In the genomic region with DNA sequence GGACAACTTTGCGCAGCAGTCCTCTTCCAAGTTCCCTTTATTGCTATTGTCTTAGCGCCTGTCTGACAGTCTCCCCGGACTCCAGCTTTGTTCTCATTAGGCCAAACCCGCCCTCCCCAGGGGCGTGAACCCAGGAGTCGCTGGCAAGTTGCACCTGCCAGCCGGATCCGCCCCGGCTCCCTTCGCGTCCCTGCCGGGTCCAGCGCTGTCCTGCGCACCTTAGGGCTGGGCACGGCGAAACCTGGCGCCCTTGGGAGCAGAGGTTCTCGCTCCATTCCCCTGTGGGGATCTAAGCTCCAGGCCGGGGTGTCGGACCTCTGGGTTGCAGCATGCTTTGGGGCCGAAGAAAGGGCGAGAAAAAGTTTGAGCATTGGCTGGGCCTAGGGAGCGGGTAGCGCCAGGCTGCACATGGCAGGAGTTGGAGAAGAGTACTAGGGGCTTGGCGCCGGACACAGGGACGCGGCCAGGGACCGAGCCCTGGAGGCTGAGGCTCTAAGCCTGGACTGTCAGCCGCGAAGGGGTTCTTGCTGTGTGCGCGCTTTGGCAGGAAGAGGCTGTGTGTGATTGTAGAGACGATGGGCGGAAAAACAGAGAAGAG, we compare ENCODE assay signal across 9 cellular contexts.
DNase-seq lines count a peak whose midpoint lies in the region; ATAC-seq, FAIRE-seq and TF ChIP-seq lines count a peak whose summit lies in the region.
"Had no signal": no experiment of that assay in that cellular context is flagged by ENCODE, and none has a peak within 500 bp of the region (broad histone marks: within the 10 kb centered on the region; RNA-seq: fewer than 3 reads in every experiment).

No MANE protein-coding gene starts in this region.

- no peaks in the 10 kb centered on the region for H3K79me2 ChIP-seq in keratinocyte (ENCODE audit: control insufficient read depth, insufficient read depth, low read length)

- no peak for TF ChIP-seq CTCF in brain (conservative IDR thresholded peaks at IDR 0.05)
- TF ChIP-seq CTCF in keratinocyte (optimal IDR thresholded peaks at IDR 0.05 in 1 of 3, IDR thresholded peaks at IDR 0.05 in 1 of 3, conservative IDR thresholded peaks at IDR 0.05 in 1 of 3; ENCODE audit: extremely low read depth in 1 of 3, insufficient read depth in 2 of 3, low read length in 3 of 3), result no peak
- no peak for TF ChIP-seq CTCF in suprapubic skin (IDR thresholded peaks at IDR 0.05)

- peak overlapping the region; percentile 85 to 96 (median 88) for H3K4me3 Mint-ChIP-seq in brain
- H3K4me3 Mint-ChIP-seq in activated CD4-positive, alpha-beta T cell treated with anti-CD3 and anti-CD28 coated beads, Interleukin-2, amount 10 ng/mL, durations not matched to agents 24 days and 14 days, result no peak overlapping the region

- H3K4me1 Mint-ChIP-seq in brain, result peaks cover 23% of the 10 kb centered on the region
- no peaks in the 10 kb centered on the region for H3K4me1 Mint-ChIP-seq in activated CD4-positive, alpha-beta T cell treated with anti-CD3 and anti-CD28 coated beads, Interleukin-2, amount 10 ng/mL, durations not matched to agents 24 days and 14 days

- intact Hi-C loops in activated CD4-positive, alpha-beta T cell treated with anti-CD3 and anti-CD28 coated beads, Interleukin-2, amount 10 ng/mL, durations not matched to agents 24 days and 14 days (cut with micrococcal nuclease), result no loop called here

- no peaks in the 10 kb centered on the region for H3K9me1 ChIP-seq in keratinocyte (ENCODE audit: control insufficient read depth, extremely low read depth, insufficient read depth, low read length)

- peaks cover 0 to 2% (median 0%) of the 10 kb centered on the region in 5 experiments for H3K9me3 Mint-ChIP-seq in brain
- H3K9me3 Mint-ChIP-seq in activated CD4-positive, alpha-beta T cell treated with anti-CD3 and anti-CD28 coated beads, Interleukin-2, amount 10 ng/mL, durations not matched to agents 24 days and 14 days, result no peaks in the 10 kb centered on the region

- peak overlapping the region; percentile 41 for H3K4me2 ChIP-seq in keratinocyte (ENCODE audit: control insufficient read depth, extremely low read depth, insufficient read depth, low read depth, low read length)

- peak overlapping the region in 2 of 5 experiments; percentile 32 to 78 for H3K27ac Mint-ChIP-seq in brain
- H3K27ac Mint-ChIP-seq in activated CD4-positive, alpha-beta T cell treated with anti-CD3 and anti-CD28 coated beads, Interleukin-2, amount 10 ng/mL, durations not matched to agents 24 days and 14 days, result no peak overlapping the region

- H3K4me1 ChIP-seq in keratinocyte (ENCODE audit: control insufficient read depth, extremely low read depth, insufficient read depth, low read length), result peaks cover 3% of the 10 kb centered on the region
- peaks cover 18% of the 10 kb centered on the region for H3K4me1 ChIP-seq in suprapubic skin

- H3K9ac ChIP-seq in keratinocyte (ENCODE audit: control insufficient read depth, extremely low read depth, insufficient read depth, low read length), result no peak overlapping the region

- H3K36me3 ChIP-seq in keratinocyte (ENCODE audit: control insufficient read depth in 2 of 2, extremely low read depth in 1 of 2, insufficient read depth in 2 of 2, low read length in 2 of 2) (no peaks in the 10 kb centered on the region), suprapubic skin (no peaks in the 10 kb centered on the region)

- H3K27me3 Mint-ChIP-seq in brain, result peaks cover 55% of the 10 kb centered on the region
- peaks cover 31% of the 10 kb centered on the region for H3K27me3 Mint-ChIP-seq in activated CD4-positive, alpha-beta T cell treated with anti-CD3 and anti-CD28 coated beads, Interleukin-2, amount 10 ng/mL, durations not matched to agents 24 days and 14 days

- FAIRE-seq in keratinocyte (lab: Jason Lieb, UNC), result no peak

- dilution Hi-C loops in keratinocyte (cut with MboI; ENCODE audit: extremely low pct_ligation_motif_present, low sequenced_read_pairs), result no loop called here

- H3K36me3 Mint-ChIP-seq in brain, result no peaks in the 10 kb centered on the region
- H3K36me3 Mint-ChIP-seq in activated CD4-positive, alpha-beta T cell treated with anti-CD3 and anti-CD28 coated beads, Interleukin-2, amount 10 ng/mL, durations not matched to agents 24 days and 14 days (ENCODE audit: low read depth), result no peaks in the 10 kb centered on the region

- peaks cover 35% of the 10 kb centered on the region for H3K27me3 ChIP-seq in keratinocyte (ENCODE audit: control insufficient read depth, extremely low read depth, insufficient read depth, low read length)
- peaks cover 28% of the 10 kb centered on the region for H3K27me3 ChIP-seq in suprapubic skin

- DNase-seq in keratinocyte (ENCODE audit: low read depth, low spot score) (no peak), suprapubic skin (ENCODE audit: low spot score in 2 of 2) (no peak), GF-D8 (lab: John Stamatoyannopoulos, UW) (no peak), cortex of kidney (lab: John Stamatoyannopoulos, UW) (no peak)
- no peak for DNase-seq in stimulated activated CD8-positive, alpha-beta memory T cell treated with anti-CD3 and anti-CD28 coated beads, Interleukin-4, amount 100 ng/mL, for 48 hours
- no peak for DNase-seq in activated CD4-positive, alpha-beta T cell treated with anti-CD3 and anti-CD28 coated beads, Interleukin-2, amount 10 ng/mL, durations not matched to agents 24 days and 14 days
- DNase-seq: activated CD4-positive, alpha-beta T cell treated with anti-CD3 and anti-CD28 coated beads for 4 hours had no signal

- peak; percentile 25 for ATAC-seq in HG02759 (IDR thresholded peaks at IDR 0.05; ENCODE audit: unreplicated experiment)

- no peak overlapping the region for H2AFZ ChIP-seq in keratinocyte (ENCODE audit: control insufficient read depth, low read length)

- no peaks in the 10 kb centered on the region for H4K20me1 ChIP-seq in keratinocyte (ENCODE audit: control insufficient read depth, extremely low read depth, insufficient read depth, low read length)

- 3% methylated on average over 17 of the region's 35 CpGs for WGBS in suprapubic skin

- H3K27ac ChIP-seq in keratinocyte (ENCODE audit: control insufficient read depth, insufficient read depth, low read length) (no peak overlapping the region), suprapubic skin (no peak overlapping the region)

- TF ChIP-seq POLR2A in suprapubic skin (IDR thresholded peaks at IDR 0.05), result no peak

- TF ChIP-seq EP300 in suprapubic skin (IDR thresholded peaks at IDR 0.05), result no peak

- H3K9me3 ChIP-seq in keratinocyte (ENCODE audit: control insufficient read depth, low read depth, low read length), result no peaks in the 10 kb centered on the region
- H3K9me3 ChIP-seq in suprapubic skin, result no peaks in the 10 kb centered on the region

- H3K4me3 ChIP-seq in keratinocyte (ENCODE audit: control insufficient read depth in 2 of 3, extremely low read depth in 1 of 3, insufficient read depth in 2 of 3, low read depth in 1 of 3, low read length in 3 of 3), result peak overlapping the region in 2 of 3 experiments; percentile 7 to 20
- H3K4me3 ChIP-seq in suprapubic skin, result peak overlapping the region; percentile 59
